ENCODE assay signal across 8 cellular contexts in the genomic region with DNA sequence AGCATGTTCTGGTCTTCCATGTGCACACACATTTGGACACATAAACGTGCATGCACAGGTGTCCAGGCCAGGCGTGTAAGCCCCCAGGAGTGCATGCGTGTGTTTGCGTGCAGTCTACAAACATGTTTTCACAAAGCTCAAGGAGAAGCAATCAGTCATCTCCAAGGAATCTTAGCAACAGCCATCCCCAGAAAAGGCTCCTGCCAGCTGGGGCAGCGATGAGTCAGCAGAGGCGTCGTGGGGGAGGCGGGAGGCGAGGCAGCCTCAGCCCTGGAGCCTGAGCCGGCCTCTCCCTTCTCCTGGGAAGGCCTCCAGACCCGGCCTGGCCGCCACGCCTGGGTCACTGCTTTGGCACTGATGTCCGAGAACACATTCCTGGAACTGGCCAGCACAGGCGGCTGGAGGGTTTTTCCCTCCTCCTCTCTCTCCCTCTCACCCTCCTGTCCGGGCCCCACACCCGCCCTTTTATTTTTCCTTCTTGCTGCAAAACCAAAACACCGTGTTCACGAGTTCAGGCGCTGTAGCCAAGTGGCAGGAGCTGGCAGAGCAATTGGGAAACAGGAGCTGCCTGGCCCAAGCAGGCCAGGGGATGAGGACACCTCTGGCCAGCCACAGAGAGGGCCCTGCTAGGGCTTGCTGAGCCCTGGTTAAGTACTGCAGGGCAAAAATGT.
DNase-seq lines count a peak whose midpoint lies in the region; ATAC-seq and TF ChIP-seq lines count a peak whose summit lies in the region.

No MANE protein-coding gene starts in this region.

- H3K27me3 Mint-ChIP-seq in progenitor cell of endocrine pancreas, result no peaks in the 10 kb centered on the region

- no peak overlapping the region for H3K4me3 Mint-ChIP-seq in progenitor cell of endocrine pancreas (ENCODE audit: low read depth)

- H3K4me3 ChIP-seq in ascending aorta (peak overlapping the region in 1 of 2 donors; percentile 22), heart right ventricle (peak overlapping the region in 4 of 10 donors; percentile 1 to 16 (median 6))

- H3K27ac Mint-ChIP-seq in progenitor cell of endocrine pancreas, result peak overlapping the region; percentile 90

- intact Hi-C loops in ascending aorta (cut with DNase I), result loop anchor here (1.0 to 2.0 kb wide), 8 partner anchors 18 to 179 kb away; a partner anchor contains a TSS
- intact Hi-C loops in heart right ventricle (cut with DNase I), result loop anchor here in 9 of 10 donors (1.0 to 10.0 kb wide), 8 partner anchors 33 to 110 kb away; a partner anchor contains a TSS

- ATAC-seq in heart right ventricle, result peak; percentile 86 to 93 (median 91)
- no peak for ATAC-seq in HG02763 (IDR thresholded peaks at IDR 0.05; ENCODE audit: unreplicated experiment)
- no peak for ATAC-seq in HG03439 (IDR thresholded peaks at IDR 0.05; ENCODE audit: unreplicated experiment)

- 6 to 7% methylated on average over 20 of the region's 20 CpGs for WGBS in heart right ventricle, 2 donors

- H3K4me1 Mint-ChIP-seq in progenitor cell of endocrine pancreas (ENCODE audit: low read depth), result peaks cover 55% of the 10 kb centered on the region

- TF ChIP-seq CTCF in ascending aorta (IDR thresholded peaks at IDR 0.05) (peak in 1 of 3 experiments; percentile 24), heart right ventricle (IDR thresholded peaks at IDR 0.05) (no peak), progenitor cell of endocrine pancreas (IDR thresholded peaks at IDR 0.05; ENCODE audit: unreplicated experiment) (peak; percentile 7)

- H3K36me3 Mint-ChIP-seq in progenitor cell of endocrine pancreas (ENCODE audit: insufficient read depth), result no peaks in the 10 kb centered on the region

- H3K4me1 ChIP-seq in ascending aorta (peaks cover 23 to 40% of the 10 kb centered on the region in 2 donors), heart right ventricle (peaks cover 35 to 75% (median 56%) of the 10 kb centered on the region in 9 donors)

- H3K9me3 ChIP-seq in ascending aorta, result no peaks in the 10 kb centered on the region
- H3K9me3 ChIP-seq in heart right ventricle, result no peaks in the 10 kb centered on the region

- DNase-seq in NOMO-1 treated with DMSO at 0.1 percent for 48 hours (lab: John Stamatoyannopoulos, UW; ENCODE audit: unreplicated experiment), result peak; percentile 9
- no peak for DNase-seq in NOMO-1 treated with dmso at 0.1 percent for 144 hours (lab: John Stamatoyannopoulos, UW; ENCODE audit: unreplicated experiment)
- peak; percentile 85 for DNase-seq in NCI-H1694 treated with DMSO at 0.1 percent for 48 hours (lab: John Stamatoyannopoulos, UW)
- DNase-seq in ascending aorta (ENCODE audit: low spot score in 2 of 2), result peak; percentile 91 to 99
- DNase-seq in heart right ventricle, result peak; percentile 93 to 94
- no peak for DNase-seq in progenitor cell of endocrine pancreas (ENCODE audit: low spot score, unreplicated experiment)

- no peaks in the 10 kb centered on the region for H3K9me3 Mint-ChIP-seq in progenitor cell of endocrine pancreas (ENCODE audit: low read depth)

- no peaks in the 10 kb centered on the region for H3K27me3 ChIP-seq in ascending aorta
- H3K27me3 ChIP-seq in heart right ventricle, result no peaks in the 10 kb centered on the region

- H3K36me3 ChIP-seq in ascending aorta (no peaks in the 10 kb centered on the region), heart right ventricle (no peaks in the 10 kb centered on the region)

- H3K27ac ChIP-seq in ascending aorta (peak overlapping the region; percentile 85 to 86), heart right ventricle (peak overlapping the region; percentile 83 to 98 (median 92))

Comparison
In these comparisons a context has a peak if more than half of its experiments do, and no peak if none do; other contexts are left out.
1. DNase-seq: peak in NOMO-1 treated with DMSO at 0.1 percent for 48 hours (single experiment), NCI-H1694 treated with DMSO at 0.1 percent for 48 hours (single experiment), ascending aorta (2 of 2) and heart right ventricle (2 of 2); none in NOMO-1 treated with dmso at 0.1 percent for 144 hours (single experiment) and progenitor cell of endocrine pancreas (single experiment).
2. ATAC-seq: peak in heart right ventricle (8 of 8); none in HG02763 (single experiment) and HG03439 (single experiment).